In genomic region chr10:77794256-77795142, GRCh38 we compare ENCODE assay signal across 1 cellular context.
TF ChIP-seq lines count a peak whose summit lies in the region.

No MANE protein-coding gene starts in this region.

TF ChIP-seq in GM23338, 12 proteins besides CTCF, POLR2A, EP300 and RAD21 (continued from another document):
- TF ChIP-seq, protein P1, sequence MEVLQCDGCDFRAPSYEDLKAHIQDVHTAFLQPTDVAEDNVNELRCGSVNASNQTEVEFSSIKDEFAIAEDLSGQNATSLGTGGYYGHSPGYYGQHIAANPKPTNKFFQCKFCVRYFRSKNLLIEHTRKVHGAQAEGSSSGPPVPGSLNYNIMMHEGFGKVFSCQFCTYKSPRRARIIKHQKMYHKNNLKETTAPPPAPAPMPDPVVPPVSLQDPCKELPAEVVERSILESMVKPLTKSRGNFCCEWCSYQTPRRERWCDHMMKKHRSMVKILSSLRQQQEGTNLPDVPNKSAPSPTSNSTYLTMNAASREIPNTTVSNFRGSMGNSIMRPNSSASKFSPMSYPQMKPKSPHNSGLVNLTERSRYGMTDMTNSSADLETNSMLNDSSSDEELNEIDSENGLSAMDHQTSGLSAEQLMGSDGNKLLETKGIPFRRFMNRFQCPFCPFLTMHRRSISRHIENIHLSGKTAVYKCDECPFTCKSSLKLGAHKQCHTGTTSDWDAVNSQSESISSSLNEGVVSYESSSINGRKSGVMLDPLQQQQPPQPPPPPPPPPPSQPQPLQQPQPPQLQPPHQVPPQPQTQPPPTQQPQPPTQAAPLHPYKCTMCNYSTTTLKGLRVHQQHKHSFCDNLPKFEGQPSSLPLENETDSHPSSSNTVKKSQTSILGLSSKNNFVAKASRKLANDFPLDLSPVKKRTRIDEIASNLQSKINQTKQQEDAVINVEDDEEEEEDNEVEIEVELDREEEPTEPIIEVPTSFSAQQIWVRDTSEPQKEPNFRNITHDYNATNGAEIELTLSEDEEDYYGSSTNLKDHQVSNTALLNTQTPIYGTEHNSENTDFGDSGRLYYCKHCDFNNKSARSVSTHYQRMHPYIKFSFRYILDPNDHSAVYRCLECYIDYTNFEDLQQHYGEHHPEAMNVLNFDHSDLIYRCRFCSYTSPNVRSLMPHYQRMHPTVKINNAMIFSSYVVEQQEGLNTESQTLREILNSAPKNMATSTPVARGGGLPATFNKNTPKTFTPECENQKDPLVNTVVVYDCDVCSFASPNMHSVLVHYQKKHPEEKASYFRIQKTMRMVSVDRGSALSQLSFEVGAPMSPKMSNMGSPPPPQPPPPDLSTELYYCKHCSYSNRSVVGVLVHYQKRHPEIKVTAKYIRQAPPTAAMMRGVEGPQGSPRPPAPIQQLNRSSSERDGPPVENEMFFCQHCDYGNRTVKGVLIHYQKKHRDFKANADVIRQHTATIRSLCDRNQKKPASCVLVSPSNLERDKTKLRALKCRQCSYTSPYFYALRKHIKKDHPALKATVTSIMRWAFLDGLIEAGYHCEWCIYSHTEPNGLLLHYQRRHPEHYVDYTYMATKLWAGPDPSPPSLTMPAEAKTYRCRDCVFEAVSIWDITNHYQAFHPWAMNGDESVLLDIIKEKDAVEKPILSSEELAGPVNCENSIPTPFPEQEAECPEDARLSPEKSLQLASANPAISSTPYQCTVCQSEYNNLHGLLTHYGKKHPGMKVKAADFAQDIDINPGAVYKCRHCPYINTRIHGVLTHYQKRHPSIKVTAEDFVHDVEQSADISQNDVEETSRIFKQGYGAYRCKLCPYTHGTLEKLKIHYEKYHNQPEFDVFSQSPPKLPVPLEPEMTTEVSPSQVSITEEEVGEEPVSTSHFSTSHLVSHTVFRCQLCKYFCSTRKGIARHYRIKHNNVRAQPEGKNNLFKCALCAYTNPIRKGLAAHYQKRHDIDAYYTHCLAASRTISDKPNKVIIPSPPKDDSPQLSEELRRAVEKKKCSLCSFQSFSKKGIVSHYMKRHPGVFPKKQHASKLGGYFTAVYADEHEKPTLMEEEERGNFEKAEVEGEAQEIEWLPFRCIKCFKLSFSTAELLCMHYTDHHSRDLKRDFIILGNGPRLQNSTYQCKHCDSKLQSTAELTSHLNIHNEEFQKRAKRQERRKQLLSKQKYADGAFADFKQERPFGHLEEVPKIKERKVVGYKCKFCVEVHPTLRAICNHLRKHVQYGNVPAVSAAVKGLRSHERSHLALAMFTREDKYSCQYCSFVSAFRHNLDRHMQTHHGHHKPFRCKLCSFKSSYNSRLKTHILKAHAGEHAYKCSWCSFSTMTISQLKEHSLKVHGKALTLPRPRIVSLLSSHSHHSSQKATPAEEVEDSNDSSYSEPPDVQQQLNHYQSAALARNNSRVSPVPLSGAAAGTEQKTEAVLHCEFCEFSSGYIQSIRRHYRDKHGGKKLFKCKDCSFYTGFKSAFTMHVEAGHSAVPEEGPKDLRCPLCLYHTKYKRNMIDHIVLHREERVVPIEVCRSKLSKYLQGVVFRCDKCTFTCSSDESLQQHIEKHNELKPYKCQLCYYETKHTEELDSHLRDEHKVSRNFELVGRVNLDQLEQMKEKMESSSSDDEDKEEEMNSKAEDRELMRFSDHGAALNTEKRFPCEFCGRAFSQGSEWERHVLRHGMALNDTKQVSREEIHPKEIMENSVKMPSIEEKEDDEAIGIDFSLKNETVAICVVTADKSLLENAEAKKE (CRISPR knock-in tag; IDR thresholded peaks at IDR 0.05) = no peak
- no peak for TF ChIP-seq ETS1 (IDR thresholded peaks at IDR 0.05)
- TF ChIP-seq POLR2AphosphoS5 (IDR thresholded peaks at IDR 0.05; ENCODE audit: low read depth) = no peak
- no peak for TF ChIP-seq CREB1 (CRISPR knock-in tag; IDR thresholded peaks at IDR 0.05; ENCODE audit: low read depth)
- TF ChIP-seq ZNF114 (CRISPR knock-in tag; IDR thresholded peaks at IDR 0.05) = no peak
- no peak for TF ChIP-seq STAT1 (IDR thresholded peaks at IDR 0.05; ENCODE audit: unreplicated experiment)
- no peak for TF ChIP-seq REST (IDR thresholded peaks at IDR 0.05; ENCODE audit: unreplicated experiment)
- TF ChIP-seq EZH2 (IDR thresholded peaks at IDR 0.05; ENCODE audit: low read depth, unreplicated experiment) = no peak
- no peak for TF ChIP-seq NANOG (IDR thresholded peaks at IDR 0.05; ENCODE audit: borderline replicate concordance)
- TF ChIP-seq ZNF331 (CRISPR knock-in tag; IDR thresholded peaks at IDR 0.05; ENCODE audit: low read depth) = no peak
